ENCODE assay signal across 2 cellular contexts in genomic region chr19:44164327-44164672, GRCh38.
TF ChIP-seq lines count a peak whose summit lies in the region.

No MANE protein-coding gene starts in this region.

TF ChIP-seq in A549, 52 proteins besides CTCF, POLR2A, EP300 and RAD21 (continued from another document):
- TF ChIP-seq, protein P1, sequence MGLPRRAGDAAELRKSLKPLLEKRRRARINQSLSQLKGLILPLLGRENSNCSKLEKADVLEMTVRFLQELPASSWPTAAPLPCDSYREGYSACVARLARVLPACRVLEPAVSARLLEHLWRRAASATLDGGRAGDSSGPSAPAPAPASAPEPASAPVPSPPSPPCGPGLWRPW (IDR thresholded peaks at IDR 0.05), result no peak
- TF ChIP-seq CBX8 (IDR thresholded peaks at IDR 0.05), result no peak
- TF ChIP-seq GATA3 (IDR thresholded peaks at IDR 0.05; ENCODE audit: borderline replicate concordance), result no peak
TF ChIP-seq in A549: peak in this region for 2.

TF ChIP-seq in HCT116, 20 proteins besides CTCF, POLR2A, EP300 and RAD21 (continued from another document):
- TF ChIP-seq REST (IDR thresholded peaks at IDR 0.05; ENCODE audit: low read depth), result no peak
